In genomic region chr11:1226226-1226961, GRCh38 we compare ENCODE assay signal across 17 cellular contexts. TPM values are rescaled to one million over a fixed set of nuclear protein-coding genes. Genes with fewer than 3 reads are reported as not detected.
DNase-seq lines count a peak whose midpoint lies in the region; ATAC-seq and TF ChIP-seq lines count a peak whose summit lies in the region.
"Had no signal": no experiment of that assay in that cellular context is flagged by ENCODE, and none has a peak within 500 bp of the region (broad histone marks: within the 10 kb centered on the region; RNA-seq: fewer than 3 reads in every experiment).

No MANE protein-coding gene starts in this region.

- no peak for TF ChIP-seq CTCF in Panc1 (IDR thresholded peaks at IDR 0.05)
- TF ChIP-seq CTCF in spleen (IDR thresholded peaks at IDR 0.05 in 8 of 11, conservative IDR thresholded peaks at IDR 0.05 in 3 of 11), result peak in 3 of 11 experiments; percentile 3 to 46 (median 24)
- no peak for TF ChIP-seq CTCF in vagina (IDR thresholded peaks at IDR 0.05)

- CTCF ChIA-PET in activated CD8-positive, alpha-beta memory T cell treated with anti-CD3 and anti-CD28 coated beads, Interleukin-2, amount 10 ng/mL, durations not matched to agents 7 days and 5 days (lab: Charles Lee), result no interaction called here
- CTCF ChIA-PET in Panc1 (lab: Charles Lee), result interaction anchor here (0.7 to 1.7 kb wide), 5 partner anchors 12 to 381 kb away, joined by 3 to 6 read pairs (median 3); no protein-coding TSS in a partner anchor

- BruUV-seq in Panc1 (replicated peaks; lab: Mats Ljungman, UMichigan), result no TSS peak

- no peak overlapping the region for H3K4me3 Mint-ChIP-seq in activated CD8-positive, alpha-beta memory T cell treated with anti-CD3 and anti-CD28 coated beads, Interleukin-2, amount 10 ng/mL, durations not matched to agents 7 days and 5 days

- H3K27ac ChIP-seq in Panc1 (ENCODE audit: low read length) (no peak overlapping the region), spleen (no peak overlapping the region), vagina (no peak overlapping the region)
- H3K27ac ChIP-seq: cardiac muscle cell, neutrophil, thoracic aorta had no signal

- H3K27ac Mint-ChIP-seq in activated CD8-positive, alpha-beta memory T cell treated with anti-CD3 and anti-CD28 coated beads, Interleukin-2, amount 10 ng/mL, durations not matched to agents 7 days and 5 days, result no peak overlapping the region

- no peaks in the 10 kb centered on the region for H3K9me3 Mint-ChIP-seq in activated CD8-positive, alpha-beta memory T cell treated with anti-CD3 and anti-CD28 coated beads, Interleukin-2, amount 10 ng/mL, durations not matched to agents 7 days and 5 days (ENCODE audit: low read depth)

- H3K4me1 Mint-ChIP-seq in activated CD8-positive, alpha-beta memory T cell treated with anti-CD3 and anti-CD28 coated beads, Interleukin-2, amount 10 ng/mL, durations not matched to agents 7 days and 5 days, result no peaks in the 10 kb centered on the region

- POLR2A ChIA-PET in Panc1 (lab: Charles Lee), result no interaction called here

- H3K36me3 ChIP-seq in Panc1 (ENCODE audit: control insufficient read depth, insufficient read depth, low read length), result no peaks in the 10 kb centered on the region
- H3K36me3 ChIP-seq in spleen, result no peaks in the 10 kb centered on the region
- H3K36me3 ChIP-seq in vagina, result no peaks in the 10 kb centered on the region
- H3K36me3 ChIP-seq: cardiac muscle cell, neutrophil, thoracic aorta had no signal

- DNase-seq in activated CD8-positive, alpha-beta memory T cell treated with anti-CD3 and anti-CD28 coated beads, Interleukin-2, amount 50 U/mL, for 4 hours, result peak; percentile 20
- no peak for DNase-seq in activated CD8-positive, alpha-beta memory T cell treated with anti-CD3 and anti-CD28 coated beads, Interleukin-2, amount 10 ng/mL, durations not matched to agents 7 days and 5 days
- no peak for DNase-seq in Panc1 (ENCODE audit: low read depth, low spot score)
- DNase-seq in iPS-NIHi11 (ENCODE audit: low spot score), result peak; percentile 71
- peak; percentile 76 for DNase-seq in spleen
- DNase-seq in C1 segment of cervical spinal cord (lab: John Stamatoyannopoulos, UW), result no peak
- DNase-seq in vagina (ENCODE audit: extremely low spot score in 2 of 2), result no peak
- no peak for DNase-seq in SW 1271 (lab: John Stamatoyannopoulos, UW)
- DNase-seq: activated naive CD4-positive, alpha-beta T cell; NCI-H1105; NCI-H446 treated with DMSO at 0.1 percent for 48 hours; stimulated activated CD4-positive, alpha-beta T cell treated with anti-CD3 and anti-CD28 coated beads, Interleukin-12 subunit alpha, Interleukin-12 subunit beta, amount 100 ng/mL, for 4 hours; T1000 had no signal

- in situ Hi-C loops in Panc1 (cut with HindIII; ENCODE audit: low pct_unique_long_range_greater_than_20kb, low sequenced_read_pairs), result no loop called here

- no peaks in the 10 kb centered on the region for H3K36me3 Mint-ChIP-seq in activated CD8-positive, alpha-beta memory T cell treated with anti-CD3 and anti-CD28 coated beads, Interleukin-2, amount 10 ng/mL, durations not matched to agents 7 days and 5 days

- no peaks in the 10 kb centered on the region for H3K27me3 Mint-ChIP-seq in activated CD8-positive, alpha-beta memory T cell treated with anti-CD3 and anti-CD28 coated beads, Interleukin-2, amount 10 ng/mL, durations not matched to agents 7 days and 5 days

- H3K4me3 ChIP-seq in Panc1 (ENCODE audit: low read depth in 2 of 2, low read length in 2 of 2) (no peak overlapping the region), spleen (no peak overlapping the region), vagina (no peak overlapping the region)
- H3K4me3 ChIP-seq: A549, cardiac muscle cell, thoracic aorta had no signal

- TF ChIP-seq POLR2A in spleen (IDR thresholded peaks at IDR 0.05) (no peak), vagina (IDR thresholded peaks at IDR 0.05) (no peak)

- H3K9me3 ChIP-seq in Panc1 (ENCODE audit: control insufficient read depth, insufficient read depth, low read depth, low read length), result no peaks in the 10 kb centered on the region
- H3K9me3 ChIP-seq in spleen, result no peaks in the 10 kb centered on the region
- no peaks in the 10 kb centered on the region for H3K9me3 ChIP-seq in vagina
- H3K9me3 ChIP-seq: A549, neutrophil, thoracic aorta had no signal

- peaks cover 30% of the 10 kb centered on the region for H3K4me1 ChIP-seq in Panc1 (ENCODE audit: control insufficient read depth, insufficient read depth, low read length)
- H3K4me1 ChIP-seq in spleen, result peaks cover 0 to 8% (median 0%) of the 10 kb centered on the region in 6 donors
- no peaks in the 10 kb centered on the region for H3K4me1 ChIP-seq in vagina

- no peak for ATAC-seq in activated CD8-positive, alpha-beta memory T cell treated with anti-CD3 and anti-CD28 coated beads, Interleukin-2, amount 10 ng/mL, durations not matched to agents 7 days and 5 days
- peak; percentile 4 for ATAC-seq in Panc1

- 74 to 85% (median 77%) methylated on average over 19 to 41 of the region's 41 CpGs for WGBS in spleen, 5 donors

- intact Hi-C loops in Panc1 (cut with micrococcal nuclease; ENCODE audit: unreplicated experiment), result loop anchor here (10.0 kb wide), 1 partner anchor 112 kb away; no protein-coding TSS in a partner anchor
- intact Hi-C loops in spleen (cut with DNase I; ENCODE audit: low total_unique reads), result no loop called here
- intact Hi-C loops in vagina (cut with DNase I), result no loop called here

- H3K27me3 ChIP-seq in Panc1 (ENCODE audit: control insufficient read depth, insufficient read depth, low read length), result no peaks in the 10 kb centered on the region
- peaks cover 0 to 100% (median 23%) of the 10 kb centered on the region in 7 donors for H3K27me3 ChIP-seq in spleen (replicated peaks in 1 of 7)
- H3K27me3 ChIP-seq in vagina, result no peaks in the 10 kb centered on the region
- H3K27me3 ChIP-seq: cardiac muscle cell had no signal

RNA-seq across cellular contexts. Expression of gene MUC5B, which starts 3.5 kb away (rescaled TPM):
- not detected for total RNA-seq in activated CD8-positive, alpha-beta memory T cell treated with anti-CD3 and anti-CD28 coated beads, Interleukin-2, amount 10 ng/mL, durations not matched to agents 7 days and 5 days
- 1.2 TPM for total RNA-seq in Panc1 (2021; ENCODE audit: unreplicated experiment)
- 0.40 TPM for polyA plus RNA-seq in Panc1 (2012; ENCODE audit: insufficient read length)
- total RNA-seq in spleen, result under 1 TPM in 1 of 7 donors, not detected in 6; 0.09 TPM
- under 1 TPM in 2 of 3 donors, not detected in 1; under 0.01 TPM for polyA plus RNA-seq in spleen
- total RNA-seq in vagina, result 0.25 TPM
- total RNA-seq: cardiac muscle cell, thoracic aorta had no signal
- polyA plus RNA-seq: cardiac muscle cell had no signal

Comparison
In these comparisons a context has a peak if more than half of its experiments do, and no peak if none do; other contexts are left out.
1. DNase-seq: peak in activated CD8-positive, alpha-beta memory T cell treated with anti-CD3 and anti-CD28 coated beads, Interleukin-2, amount 50 U/mL, for 4 hours (single experiment), iPS-NIHi11 (single experiment) and spleen (single experiment); none in activated CD8-positive, alpha-beta memory T cell treated with anti-CD3 and anti-CD28 coated beads, Interleukin-2, amount 10 ng/mL, durations not matched to agents 7 days and 5 days (single experiment), Panc1 (single experiment), C1 segment of cervical spinal cord (0 of 14), vagina (0 of 2) and SW 1271 (0 of 2).